Comparison of ENCODE assay signal across 28 cellular contexts in the genomic region with DNA sequence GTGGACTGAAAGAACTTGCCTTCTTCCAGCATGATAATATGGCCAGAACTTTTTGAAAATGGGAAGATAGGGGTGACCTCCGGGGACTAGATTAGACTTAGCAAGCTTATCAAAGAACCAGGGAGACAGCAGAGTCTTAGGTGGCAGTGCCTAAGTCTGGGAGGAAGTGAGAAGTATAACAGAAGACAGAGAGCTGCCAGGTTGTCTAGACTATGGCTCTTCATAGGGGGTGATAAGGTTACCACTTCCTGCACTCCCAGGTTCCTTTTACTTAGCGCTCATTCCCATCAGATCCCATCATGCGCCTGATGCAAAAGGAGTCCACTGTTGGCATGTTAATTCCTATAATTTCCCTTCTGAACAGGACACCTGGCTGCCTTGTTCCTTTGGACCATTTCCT.
"Had no signal": no experiment of that assay in that cellular context is flagged by ENCODE, and none has a peak within 500 bp of the region (broad histone marks: within the 10 kb centered on the region; RNA-seq: fewer than 3 reads in every experiment).

No MANE protein-coding gene starts in this region.

- H3K27me3 Mint-ChIP-seq: activated T-cell treated with anti-CD3 and anti-CD28 coated beads, Interleukin-2, amount 50 U/mL, for 24 hours; activated T-helper 17 cell treated with anti-CD3 and anti-CD28 coated beads, Interleukin-2, amount 50 U/mL, for 72 hours; natural killer cell treated with Interleukin-12 subunit alpha and Interleukin-12 subunit beta and Interleukin-15 and Interleukin-18, amount 100 ng/mL, for 72 hours had no signal

- H3K27me3 ChIP-seq: brain microvascular endothelial cell, ovary, vagina had no signal

- H3K4me1 Mint-ChIP-seq: activated T-helper 17 cell treated with anti-CD3 and anti-CD28 coated beads, Interleukin-2, amount 50 U/mL, for 72 hours; mesothelial cell of epicardium had no signal

- H3K4me3 ChIP-seq: hepatocyte, left ventricle myocardium inferior, ovary, prostate gland, thoracic aorta, vagina had no signal

- H3K4me3 Mint-ChIP-seq: activated CD8-positive, alpha-beta T cell treated with anti-CD3 and anti-CD28 coated beads, Interleukin-2, amount 10 ng/mL, durations not matched to agents 7 days and 5 days; activated T-cell treated with anti-CD3 and anti-CD28 coated beads, Interleukin-2, amount 50 U/mL, for 24 hours; activated T-helper 17 cell treated with anti-CD3 and anti-CD28 coated beads, Interleukin-2, amount 50 U/mL, for 72 hours; mesothelial cell of epicardium; natural killer cell treated with Interleukin-12 subunit alpha and Interleukin-12 subunit beta and Interleukin-15 and Interleukin-18, amount 100 ng/mL, for 72 hours; type B pancreatic cell had no signal

- H3K4me1 ChIP-seq: left ventricle myocardium inferior, prostate gland, vagina had no signal

- H2AFZ ChIP-seq: hepatocyte had no signal

- H3K9me3 ChIP-seq: left ventricle myocardium inferior, ovary, prostate gland, thoracic aorta, vagina had no signal

- ATAC-seq: activated CD8-positive, alpha-beta T cell treated with anti-CD3 and anti-CD28 coated beads, Interleukin-2, amount 10 ng/mL, durations not matched to agents 7 days and 5 days; activated naive CD4-positive, alpha-beta T cell treated with anti-CD3 and anti-CD28 coated beads, Interleukin-2, amount 50 U/mL, for 72 hours; activated T-helper 17 cell treated with anti-CD3 and anti-CD28 coated beads, Interleukin-2, amount 50 U/mL, for 72 hours; esophagus mucosa; natural killer cell treated with Interleukin-12 subunit alpha and Interleukin-12 subunit beta and Interleukin-15 and Interleukin-18, amount 100 ng/mL, for 72 hours had no signal

- H3K36me3 ChIP-seq: brain microvascular endothelial cell, left ventricle myocardium inferior, ovary, prostate gland, thoracic aorta, vagina, WERI-Rb-1 had no signal

- H3K27ac Mint-ChIP-seq: activated CD8-positive, alpha-beta T cell treated with anti-CD3 and anti-CD28 coated beads, Interleukin-2, amount 10 ng/mL, durations not matched to agents 7 days and 5 days; activated naive CD4-positive, alpha-beta T cell treated with anti-CD3 and anti-CD28 coated beads, Interleukin-2, amount 50 U/mL, for 72 hours; activated T-cell treated with anti-CD3 and anti-CD28 coated beads, Interleukin-2, amount 50 U/mL, for 24 hours; activated T-helper 17 cell treated with anti-CD3 and anti-CD28 coated beads, Interleukin-2, amount 50 U/mL, for 72 hours; mesothelial cell of epicardium; natural killer cell treated with Interleukin-12 subunit alpha and Interleukin-12 subunit beta and Interleukin-15 and Interleukin-18, amount 100 ng/mL, for 72 hours; type B pancreatic cell had no signal

- H3K36me3 Mint-ChIP-seq: mesothelial cell of epicardium, type B pancreatic cell had no signal

- FAIRE-seq: frontal cortex had no signal

- H3K9me3 Mint-ChIP-seq: activated naive CD4-positive, alpha-beta T cell treated with anti-CD3 and anti-CD28 coated beads, Interleukin-2, amount 50 U/mL, for 72 hours; activated T-cell treated with anti-CD3 and anti-CD28 coated beads, Interleukin-2, amount 50 U/mL, for 24 hours; activated T-helper 17 cell treated with anti-CD3 and anti-CD28 coated beads, Interleukin-2, amount 50 U/mL, for 72 hours; mesothelial cell of epicardium; natural killer cell treated with Interleukin-12 subunit alpha and Interleukin-12 subunit beta and Interleukin-15 and Interleukin-18, amount 100 ng/mL, for 72 hours; type B pancreatic cell had no signal

- DNase-seq: activated CD4-positive, alpha-beta T cell treated with anti-CD3 and anti-CD28 coated beads for 1 hour; activated CD4-positive, alpha-beta T cell treated with anti-CD3 and anti-CD28 coated beads, Interleukin-2, amount 50 U/mL, for 1 hour; activated CD8-positive, alpha-beta T cell treated with anti-CD3 and anti-CD28 coated beads, Interleukin-2, amount 10 ng/mL, durations not matched to agents 7 days and 5 days; activated T-cell treated with anti-CD3 and anti-CD28 coated beads, Interleukin-2, amount 50 U/mL, for 24 hours; aorta; brain microvascular endothelial cell; central memory CD4-positive, alpha-beta T cell; dermis blood vessel endothelial cell; effector CD8-positive, alpha-beta T cell; glutamatergic neuron; left ventricle myocardium inferior; ovary; stimulated activated CD4-positive, alpha-beta T cell treated with anti-CD3 and anti-CD28 coated beads, Interleukin-2, amount 100 ng/mL, for 48 hours; stimulated activated CD8-positive, alpha-beta memory T cell treated with anti-CD3 and anti-CD28 coated beads, Interleukin-4, amount 100 ng/mL, for 48 hours; stimulated activated naive CD4-positive, alpha-beta T cell treated with Interleukin-2 at 50 U/mL for 16 hours; T1000; WERI-Rb-1 had no signal

- H3K79me2 ChIP-seq: hepatocyte had no signal

- H3K4me2 ChIP-seq: hepatocyte had no signal

- H3K27ac ChIP-seq: brain microvascular endothelial cell, hepatocyte, left ventricle myocardium inferior, ovary, prostate gland, thoracic aorta, vagina, WERI-Rb-1 had no signal
